In the genomic region with DNA sequence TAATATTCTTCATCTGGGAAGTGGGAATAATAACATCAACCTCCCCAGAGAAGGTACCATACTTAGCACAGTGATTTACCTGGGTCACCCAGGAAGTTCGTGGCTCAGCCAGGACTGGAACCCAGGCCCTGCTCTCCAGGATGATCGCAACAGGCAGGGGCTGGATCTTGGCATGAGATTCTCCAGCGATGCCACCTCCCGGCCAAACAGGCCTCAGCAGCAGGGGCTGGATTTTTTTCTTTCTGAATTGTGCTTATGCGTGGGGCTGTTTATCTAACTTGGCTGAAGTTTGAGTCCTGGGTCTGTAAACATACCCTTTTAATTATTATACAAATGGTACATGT, we compare ENCODE assay signal across 8 cellular contexts.
DNase-seq lines count a peak whose midpoint lies in the region; ATAC-seq, FAIRE-seq and TF ChIP-seq lines count a peak whose summit lies in the region.

No MANE protein-coding gene starts in this region.

- H4K20me1 ChIP-seq in H1 (replicated peaks in 1 of 2; ENCODE audit: control insufficient read depth in 1 of 2, insufficient read depth in 2 of 2, low read length in 2 of 2) (no peaks in the 10 kb centered on the region), osteoblast (ENCODE audit: insufficient read depth, low read length) (no peaks in the 10 kb centered on the region)

- POLR2A ChIA-PET in H1 (lab: Charles Lee; ENCODE audit: partially characterized antibody) = no interaction called here

- FAIRE-seq in H1 (lab: Jason Lieb, UNC) = no peak

- H3K56ac ChIP-seq in H1 (replicated peaks; ENCODE audit: insufficient read length, low read depth, low read length) = no peak overlapping the region

- H2BK20ac ChIP-seq in H1 (ENCODE audit: low read length) = no peak overlapping the region

- TF ChIP-seq CTCF in H1 (IDR thresholded peaks at IDR 0.05; ENCODE audit: control extremely low read depth in 1 of 3, insufficient read depth in 1 of 3, low read depth in 1 of 3, low read length in 3 of 3) (peak; percentile 10 to 38 (median 30); a peak in 3 of 4 replicates), osteoblast (IDR thresholded peaks at IDR 0.05; ENCODE audit: extremely low read depth, low read depth, low read length) (peak; percentile 57)

- H3K79me2 ChIP-seq in H1 (ENCODE audit: control insufficient read depth in 1 of 2, insufficient read depth in 2 of 2, low read length in 2 of 2) (no peaks in the 10 kb centered on the region), osteoblast (ENCODE audit: insufficient read depth, low read length) (no peaks in the 10 kb centered on the region), trophoblast cell (ENCODE audit: control insufficient read depth, insufficient read depth, low read length, poor library complexity) (no peaks in the 10 kb centered on the region)

- H2BK12ac ChIP-seq in H1 (ENCODE audit: low read depth, low read length) = no peak overlapping the region
- H2BK12ac ChIP-seq in trophoblast cell (ENCODE audit: low read length) = no peak overlapping the region

- H3K23ac ChIP-seq in H1 (ENCODE audit: insufficient read length) = no peak overlapping the region
- no peak overlapping the region for H3K23ac ChIP-seq in trophoblast cell (ENCODE audit: low read length)

- no peak overlapping the region for H4K5ac ChIP-seq in H1 (ENCODE audit: insufficient read length, low read depth, low read length)

- 89% methylated on average over 5 of the region's 5 CpGs; no CpG with 5 or more reads in 1 of the 2 experiments for WGBS in H1 (ENCODE audit: extremely low coverage in 1 of 2, insufficient coverage in 1 of 2, insufficient read length in 1 of 2, insufficient replicate concordance in 2 of 2, low coverage in 1 of 2, low lambda C conversion rate in 2 of 2, missing lambda C conversion rate in 1 of 2), 2 experiments
- WGBS in trophoblast cell (ENCODE audit: extremely low coverage, insufficient coverage, insufficient read length) = no CpG with 5 or more reads among the region's 5 CpGs

- H3K4me2 ChIP-seq in H1 (ENCODE audit: insufficient read depth in 1 of 2, low read depth in 2 of 2, low read length in 2 of 2) = no peak overlapping the region
- H3K4me2 ChIP-seq in osteoblast (ENCODE audit: insufficient read depth, low read length) = no peak overlapping the region
- H3K4me2 ChIP-seq in trophoblast cell (ENCODE audit: low read length) = no peak overlapping the region

- H3K9me3 ChIP-seq in H1 (ENCODE audit: insufficient read depth in 2 of 2, low read depth in 1 of 2, low read length in 1 of 2) = no peaks in the 10 kb centered on the region
- no peaks in the 10 kb centered on the region for H3K9me3 ChIP-seq in osteoblast (ENCODE audit: low read depth, low read length)
- H3K9me3 ChIP-seq in trophoblast cell (ENCODE audit: insufficient read depth, low read depth, low read length) = peaks cover 2% of the 10 kb centered on the region

- H2AK5ac ChIP-seq in H1 (ENCODE audit: low read depth, low read length) (no peak overlapping the region), trophoblast cell (ENCODE audit: low read length) (no peak overlapping the region)

- ATAC-seq in HG03565 (IDR thresholded peaks at IDR 0.05; ENCODE audit: unreplicated experiment) = no peak
- no peak for ATAC-seq in GM21723 (IDR thresholded peaks at IDR 0.05; ENCODE audit: unreplicated experiment)

- H2BK5ac ChIP-seq in H1 (ENCODE audit: low read depth, low read length) (no peak overlapping the region), trophoblast cell (ENCODE audit: low read depth, low read length, poor library complexity) (no peak overlapping the region)

- no peak overlapping the region for H3K4ac ChIP-seq in H1 (replicated peaks; ENCODE audit: insufficient read length, low read depth, low read length)
- H3K4ac ChIP-seq in trophoblast cell (ENCODE audit: low read depth, low read length) = no peak overlapping the region

- H3K27ac ChIP-seq in H1 (ENCODE audit: low read depth, low read length) (no peak overlapping the region), osteoblast (ENCODE audit: low read depth, low read length) (no peak overlapping the region), trophoblast cell (ENCODE audit: low read depth, low read length) (no peak overlapping the region)

- H4K91ac ChIP-seq in H1 (replicated peaks; ENCODE audit: insufficient read length, low read length) = no peak overlapping the region
- H4K91ac ChIP-seq in trophoblast cell (ENCODE audit: low read depth, low read length) = no peak overlapping the region

- no peak for TF ChIP-seq POLR2A in H1 (IDR thresholded peaks at IDR 0.05; ENCODE audit: control extremely low read depth in 1 of 2, low read depth in 2 of 2, low read length in 2 of 2)

- H3K27me3 ChIP-seq in H1 (replicated peaks in 1 of 4; ENCODE audit: control insufficient read depth in 3 of 4, extremely low read depth in 1 of 4, insufficient read depth in 3 of 4, low read length in 3 of 4) (no peaks in the 10 kb centered on the region), osteoblast (ENCODE audit: insufficient read depth, low read length) (no peaks in the 10 kb centered on the region), trophoblast cell (ENCODE audit: insufficient read depth, low read length) (no peaks in the 10 kb centered on the region)

- H3K36me3 ChIP-seq in H1 (ENCODE audit: control insufficient read depth in 2 of 4, insufficient read depth in 4 of 4, low read length in 3 of 4) = no peaks in the 10 kb centered on the region
- no peaks in the 10 kb centered on the region for H3K36me3 ChIP-seq in osteoblast (ENCODE audit: insufficient read depth, low read length)
- H3K36me3 ChIP-seq in trophoblast cell (ENCODE audit: control insufficient read depth in 1 of 2, insufficient read depth in 2 of 2, low read length in 2 of 2) = no peaks in the 10 kb centered on the region

- DNase-seq in D341Med (ENCODE audit: low spot score) = peak; percentile 69
- peak; percentile 67 for DNase-seq in NCI-H460 (ENCODE audit: extremely low read depth, low read depth)
- DNase-seq in H1 (ENCODE audit: low read depth in 1 of 2, low spot score in 2 of 2) = no peak
- DNase-seq in osteoblast (ENCODE audit: insufficient read length, low spot score, missing footprints) = no peak
- no peak for DNase-seq in trophoblast cell
- no peak for DNase-seq in NCI-H2227 (lab: John Stamatoyannopoulos, UW; ENCODE audit: unreplicated experiment)

- H4K8ac ChIP-seq in H1 (ENCODE audit: extremely low read depth, insufficient read depth, low read length) (no peak overlapping the region), trophoblast cell (ENCODE audit: low read depth, low read length) (no peak overlapping the region)

- H3K14ac ChIP-seq in H1 (ENCODE audit: insufficient read length) (no peak overlapping the region), trophoblast cell (ENCODE audit: low read length) (no peak overlapping the region)

- H2BK15ac ChIP-seq in H1 (ENCODE audit: low read length) = no peak overlapping the region

- H3K79me1 ChIP-seq in H1 (ENCODE audit: low read depth, low read length) (no peaks in the 10 kb centered on the region), trophoblast cell (ENCODE audit: low read length) (no peaks in the 10 kb centered on the region)

- no peak overlapping the region for H3K9ac ChIP-seq in H1 (replicated peaks in 1 of 4; ENCODE audit: extremely low read depth in 1 of 4, low read depth in 3 of 4, low read length in 3 of 4)
- H3K9ac ChIP-seq in trophoblast cell (ENCODE audit: low read length) = no peak overlapping the region

- peak; percentile 29 to 56 for TF ChIP-seq RAD21 in H1 (IDR thresholded peaks at IDR 0.05 in 1 of 2, conservative IDR thresholded peaks at IDR 0.05 in 1 of 2; ENCODE audit: low read depth in 2 of 2, low read length in 2 of 2)

- H3K4me1 ChIP-seq in H1 (replicated peaks in 1 of 4; ENCODE audit: control insufficient read depth in 3 of 4, insufficient read depth in 4 of 4, low read length in 3 of 4) = no peaks in the 10 kb centered on the region
- H3K4me1 ChIP-seq in osteoblast (ENCODE audit: insufficient read depth, low read length) = peaks cover 12% of the 10 kb centered on the region
- no peaks in the 10 kb centered on the region for H3K4me1 ChIP-seq in trophoblast cell (ENCODE audit: control insufficient read depth in 1 of 2, insufficient read depth in 2 of 2, low read length in 2 of 2)

- no peak overlapping the region for H3K4me3 ChIP-seq in H1 (ENCODE audit: extremely low read depth in 1 of 4, insufficient read depth in 2 of 4, low read depth in 3 of 4, low read length in 4 of 4)
- no peak overlapping the region for H3K4me3 ChIP-seq in osteoblast (ENCODE audit: insufficient read depth, low read length)
- H3K4me3 ChIP-seq in trophoblast cell (ENCODE audit: low read depth, low read length) = no peak overlapping the region

- CTCF ChIA-PET in H1 (lab: Charles Lee; ENCODE audit: partially characterized antibody) = interaction anchor here (1.0 to 1.4 kb wide), 2 partner anchors 99 to 261 kb away, joined by 3 to 4 read pairs; no protein-coding TSS in a partner anchor

- H4K12ac ChIP-seq in trophoblast cell (ENCODE audit: low read depth, low read length) = no peak overlapping the region

- peaks cover 3% of the 10 kb centered on the region; the same call in 1 of the 2 replicates for H3K23me2 ChIP-seq in H1 (ENCODE audit: low read depth, low read length)

- TF ChIP-seq EP300 in H1 (IDR thresholded peaks at IDR 0.05; ENCODE audit: borderline replicate concordance in 1 of 2, low read depth in 2 of 2, low read length in 2 of 2) = no peak

- H2BK120ac ChIP-seq in H1 (replicated peaks; ENCODE audit: low read depth, low read length) (no peak overlapping the region), trophoblast cell (ENCODE audit: insufficient read depth, low read length, poor library complexity) (no peak overlapping the region)

- H2AFZ ChIP-seq in H1 (ENCODE audit: low read length) (no peak overlapping the region), osteoblast (ENCODE audit: low read length) (no peak overlapping the region), trophoblast cell (ENCODE audit: insufficient read depth, low read length, poor library complexity) (no peak overlapping the region)

- H3K18ac ChIP-seq in H1 (ENCODE audit: extremely low read depth, low read length) (no peak overlapping the region), trophoblast cell (ENCODE audit: low read length) (no peak overlapping the region)

TF ChIP-seq in H1, 55 proteins besides CTCF, POLR2A, EP300 and RAD21 (continues in another document):
- TF ChIP-seq SIRT6 (IDR thresholded peaks at IDR 0.05; ENCODE audit: low read length) (no peak), TAF1 (IDR thresholded peaks at IDR 0.05; ENCODE audit: low read depth, low read length) (no peak), CHD1 (IDR thresholded peaks at IDR 0.05; ENCODE audit: low read depth, low read length) (no peak), SP1 (IDR thresholded peaks at IDR 0.05; ENCODE audit: low read depth, low read length) (no peak), TBP (IDR thresholded peaks at IDR 0.05; ENCODE audit: low read depth, low read length) (no peak)

Comparison
In these comparisons a context has a peak if more than half of its experiments do, and no peak if none do; other contexts are left out.
1. DNase-seq: peak in D341Med (single experiment) and NCI-H460 (single experiment); none in H1 (0 of 2), osteoblast (single experiment), trophoblast cell (0 of 2) and NCI-H2227 (single experiment).